Comparison of ENCODE assay signal across 24 cellular contexts in genomic region chr11:46057489-46057888, GRCh38.
A peak's percentile ranks its signal among the peaks of the same experiment; 100 is the strongest.
DNase-seq lines count a peak whose midpoint lies in the region; ATAC-seq, FAIRE-seq and TF ChIP-seq lines count a peak whose summit lies in the region.
"Had no signal": no experiment of that assay in that cellular context is flagged by ENCODE, and none has a peak within 500 bp of the region (broad histone marks: within the 10 kb centered on the region; RNA-seq: fewer than 3 reads in every experiment).

No MANE protein-coding gene starts in this region.

- WGBS in K562 (ENCODE audit: insufficient coverage, low coverage, missing lambda C conversion rate): 65% methylated on average over 2 of the region's 2 CpGs

- H3K9me3 Mint-ChIP-seq in activated naive CD4-positive, alpha-beta T cell treated with anti-CD3 and anti-CD28 coated beads, Interleukin-2, amount 50 U/mL, for 72 hours: no peaks in the 10 kb centered on the region
- H3K9me3 Mint-ChIP-seq in stimulated activated memory B cell treated with anti-CD40 and anti-IgM and Interleukin-4, amounts not matched to agents 10 μg/mL and 1 μg/mL and 100 μg/mL, for 72 hours: no peaks in the 10 kb centered on the region
- H3K9me3 Mint-ChIP-seq: CD4-positive, alpha-beta T cell had no signal

- no peaks in the 10 kb centered on the region for H3K79me2 ChIP-seq in K562 (ENCODE audit: control insufficient read depth, insufficient read depth, low read length)

- no peak for TF ChIP-seq POLR2A in K562 (conservative IDR thresholded peaks at IDR 0.05)

- peak; percentile 49 to 65 for ATAC-seq in activated naive CD4-positive, alpha-beta T cell treated with anti-CD3 and anti-CD28 coated beads, Interleukin-2, amount 50 U/mL, for 72 hours
- ATAC-seq in K562 (peak; percentile 38; the same call in 1 of the 3 replicates), left colon (no peak), HG03097 (IDR thresholded peaks at IDR 0.05; ENCODE audit: low FRiP score, unreplicated experiment) (no peak)
- no peak for ATAC-seq in stimulated activated memory B cell treated with anti-CD40 and anti-IgM and Interleukin-4, amounts not matched to agents 10 μg/mL and 1 μg/mL and 100 μg/mL, for 72 hours
- ATAC-seq: Right ventricle myocardium inferior had no signal

- H3K9ac ChIP-seq in K562 (ENCODE audit: insufficient read depth in 1 of 2, low read depth in 2 of 2, low read length in 2 of 2): no peak overlapping the region
- H3K9ac ChIP-seq: BLaER1 treated with 17β-estradiol and CSF1 and Interleukin-3, amounts not matched to agents 10 nM and 100 nM had no signal

- in situ Hi-C loops in K562 (cut with MboI): no loop called here

- no peak overlapping the region for H3K27ac Mint-ChIP-seq in activated naive CD4-positive, alpha-beta T cell treated with anti-CD3 and anti-CD28 coated beads, Interleukin-2, amount 50 U/mL, for 72 hours
- peak overlapping the region; percentile 27 for H3K27ac Mint-ChIP-seq in stimulated activated memory B cell treated with anti-CD40 and anti-IgM and Interleukin-4, amounts not matched to agents 10 μg/mL and 1 μg/mL and 100 μg/mL, for 72 hours
- H3K27ac Mint-ChIP-seq: CD4-positive, alpha-beta T cell had no signal

- H3K9me1 ChIP-seq in K562 (ENCODE audit: control insufficient read depth, insufficient read depth, low read length): no peaks in the 10 kb centered on the region

- no peak for FAIRE-seq in K562 (lab: Jason Lieb, UNC)
- FAIRE-seq: A204.1, D721Med, GM18507 had no signal

- DNase-seq in activated naive CD4-positive, alpha-beta T cell treated with anti-CD3 and anti-CD28 coated beads, Interleukin-2, amount 50 U/mL, for 72 hours (ENCODE audit: low spot score in 2 of 2): no peak
- DNase-seq in activated naive CD4-positive, alpha-beta T cell treated with anti-CD3 and anti-CD28 coated beads, Interleukin-2, amount 50 U/mL, for 16 hours: no peak
- DNase-seq in K562 (ENCODE audit: extremely low read depth in 1 of 4, low spot score in 3 of 4) (no peak), left colon (no peak), medulla oblongata (ENCODE audit: extremely low spot score) (no peak)
- DNase-seq: AML-193; CD4-positive, alpha-beta T cell; Karpas-422; NCI-H1092; NCI-H1417 treated with DMSO at 0.1 percent for 48 hours; NCI-H1694 treated with DMSO at 0.1 percent for 48 hours; NCI-H2081; NCI-H2227 treated with DMSO at 0.1 percent for 48 hours; NCI-H526 treated with DMSO at 0.1 percent for 48 hours; PC-9 had no signal

- H3K27me3 Mint-ChIP-seq in stimulated activated memory B cell treated with anti-CD40 and anti-IgM and Interleukin-4, amounts not matched to agents 10 μg/mL and 1 μg/mL and 100 μg/mL, for 72 hours: no peaks in the 10 kb centered on the region
- H3K27me3 Mint-ChIP-seq: CD4-positive, alpha-beta T cell had no signal

- CTCF ChIA-PET in HEK293 (lab: Yijun Ruan, JAX) (interaction anchor here (1.9 kb wide), 1 partner anchor 51 kb away, joined by 6 read pairs; no protein-coding TSS in a partner anchor), K562 (lab: Yijun Ruan, JAX; ENCODE audit: low intra/inter-chr PET ratio) (no interaction called here)

- H3K4me3 Mint-ChIP-seq in stimulated activated memory B cell treated with anti-CD40 and anti-IgM and Interleukin-4, amounts not matched to agents 10 μg/mL and 1 μg/mL and 100 μg/mL, for 72 hours: no peak overlapping the region
- H3K4me3 Mint-ChIP-seq: CD4-positive, alpha-beta T cell had no signal

- H3K36me3 Mint-ChIP-seq in activated naive CD4-positive, alpha-beta T cell treated with anti-CD3 and anti-CD28 coated beads, Interleukin-2, amount 50 U/mL, for 72 hours: peaks cover 0 to 6% of the 10 kb centered on the region in 2 donors
- peaks cover 37% of the 10 kb centered on the region for H3K36me3 Mint-ChIP-seq in stimulated activated memory B cell treated with anti-CD40 and anti-IgM and Interleukin-4, amounts not matched to agents 10 μg/mL and 1 μg/mL and 100 μg/mL, for 72 hours

- no peak for TF ChIP-seq RAD21 in K562 (CRISPR knock-in tag; conservative IDR thresholded peaks at IDR 0.05 in 1 of 2, IDR thresholded peaks at IDR 0.05 in 1 of 2)

- no peaks in the 10 kb centered on the region for H3K36me3 ChIP-seq in HEK293 (ENCODE audit: control insufficient read depth in 2 of 2, insufficient read depth in 1 of 2, low read length in 2 of 2)
- H3K36me3 ChIP-seq in K562 (ENCODE audit: control insufficient read depth, insufficient read depth, low read length): no peaks in the 10 kb centered on the region
- H3K36me3 ChIP-seq: SJSA1 had no signal

- no peak overlapping the region for H2AFZ ChIP-seq in K562 (ENCODE audit: low read depth, low read length)
- H2AFZ ChIP-seq: PC-9 had no signal

- peaks cover 22% of the 10 kb centered on the region for H3K4me1 Mint-ChIP-seq in stimulated activated memory B cell treated with anti-CD40 and anti-IgM and Interleukin-4, amounts not matched to agents 10 μg/mL and 1 μg/mL and 100 μg/mL, for 72 hours

- BruUV-seq in K562 (replicated peaks; lab: Mats Ljungman, UMichigan): no TSS peak

- no peaks in the 10 kb centered on the region for H3K9me3 ChIP-seq in HEK293 (ENCODE audit: control insufficient read depth, insufficient read depth, low read depth, low read length)
- H3K9me3 ChIP-seq in K562 (replicated peaks; ENCODE audit: control insufficient read depth, insufficient read depth, low read depth, low read length): no peaks in the 10 kb centered on the region
- H3K9me3 ChIP-seq: SJSA1 had no signal

- no peaks in the 10 kb centered on the region for H4K20me1 ChIP-seq in K562 (replicated peaks; ENCODE audit: control insufficient read depth, insufficient read depth, low read length)

- intact Hi-C loops in K562 (cut with micrococcal nuclease): no loop called here
- intact Hi-C loops in left colon (cut with DNase I, micrococcal nuclease): no loop called here

- no peak for TF ChIP-seq CTCF in HEK293 (tag by site-specific recombination; IDR thresholded peaks at IDR 0.05)
- no peak for TF ChIP-seq CTCF in K562 (IDR thresholded peaks at IDR 0.05 in 2 of 3, conservative IDR thresholded peaks at IDR 0.05 in 1 of 3; ENCODE audit: insufficient read depth in 2 of 3, low read depth in 1 of 3, low read length in 3 of 3)

- POLR2A ChIA-PET in HEK293 (lab: Yijun Ruan, JAX) (no interaction called here), K562 (lab: Yijun Ruan, JAX) (interaction anchor here (0.6 to 1.3 kb wide), 3 partner anchors 9 to 62 kb away, joined by 3 to 4 read pairs (median 3); no protein-coding TSS in a partner anchor)

- H3K27ac ChIP-seq in HEK293 (ENCODE audit: extremely low read depth, low read depth, low read length) (no peak overlapping the region), K562 (ENCODE audit: extremely low read depth, low read depth, low read length) (no peak overlapping the region)
- H3K27ac ChIP-seq: BLaER1 treated with 17β-estradiol and CSF1 and Interleukin-3, amounts not matched to agents 10 nM and 100 nM; PC-9; SJSA1 had no signal

- no peak overlapping the region for H3K4me2 ChIP-seq in K562 (ENCODE audit: insufficient read depth, low read length)
- H3K4me2 ChIP-seq: BLaER1 treated with 17β-estradiol and CSF1 and Interleukin-3, amounts not matched to agents 10 nM and 100 nM; PC-9 had no signal

- H3K4me3 ChIP-seq in HEK293 (ENCODE audit: low read depth, low read length) (no peak overlapping the region), K562 (no peak overlapping the region)
- H3K4me3 ChIP-seq: BLaER1 treated with 17β-estradiol and CSF1 and Interleukin-3, amounts not matched to agents 10 nM and 100 nM; PC-9; SJSA1 had no signal

- H3K4me1 ChIP-seq in HEK293 (ENCODE audit: control insufficient read depth, insufficient read depth, low read length): peaks cover 4% of the 10 kb centered on the region; the same call in 1 of the 2 replicates
- H3K4me1 ChIP-seq in K562 (replicated peaks in 1 of 2; ENCODE audit: control insufficient read depth in 2 of 2, insufficient read depth in 2 of 2, low read length in 2 of 2): peaks cover 0 to 3% of the 10 kb centered on the region in 2 experiments; a peak in 1 of 5 replicates
- H3K4me1 ChIP-seq: BLaER1 treated with 17β-estradiol and CSF1 and Interleukin-3, amounts not matched to agents 10 nM and 100 nM; SJSA1 had no signal

- no peaks in the 10 kb centered on the region for H3K27me3 ChIP-seq in K562 (ENCODE audit: control insufficient read depth in 2 of 2, insufficient read depth in 2 of 2, low read length in 2 of 2)
- H3K27me3 ChIP-seq: BLaER1 treated with 17β-estradiol and CSF1 and Interleukin-3, amounts not matched to agents 10 nM and 100 nM; SJSA1 had no signal

- no peak for TF ChIP-seq EP300 in K562 (IDR thresholded peaks at IDR 0.05; ENCODE audit: low read length)

TF ChIP-seq in HEK293, 187 proteins besides CTCF, POLR2A, EP300 and RAD21:
- no peak for TF ChIP-seq ZNF311 (tag by site-specific recombination; IDR thresholded peaks at IDR 0.05; ENCODE audit: borderline replicate concordance)
- TF ChIP-seq PRDM6 (tag by site-specific recombination; IDR thresholded peaks at IDR 0.05): peak; percentile 47; the same call in 1 of the 2 replicates

TF ChIP-seq in K562, 482 proteins besides CTCF, POLR2A, EP300 and RAD21:
- TF ChIP-seq ETS2 (tag; IDR thresholded peaks at IDR 0.05; ENCODE audit: borderline replicate concordance, poor library complexity, severe bottlenecking) (no peak), ZBTB7A (IDR thresholded peaks at IDR 0.05; ENCODE audit: borderline replicate concordance, control insufficient read depth, low read depth, low read length) (no peak), ZNF311 (CRISPR knock-in tag; IDR thresholded peaks at IDR 0.05) (no peak), RCOR1 (IDR thresholded peaks at IDR 0.05; ENCODE audit: borderline replicate concordance in 1 of 2, low read depth in 2 of 2, low read length in 2 of 2) (no peak), NR4A1 (CRISPR knock-in tag; IDR thresholded peaks at IDR 0.05) (no peak), NR4A1 (tag; IDR thresholded peaks at IDR 0.05) (no peak), NR2F6 (CRISPR knock-in tag; IDR thresholded peaks at IDR 0.05) (no peak), KLF13 (tag; IDR thresholded peaks at IDR 0.05; ENCODE audit: borderline replicate concordance, low read depth) (no peak), SIN3B (IDR thresholded peaks at IDR 0.05; ENCODE audit: low read depth) (no peak), ZNF124 (CRISPR knock-in tag; IDR thresholded peaks at IDR 0.05) (no peak), THAP7 (CRISPR knock-in tag; IDR thresholded peaks at IDR 0.05) (no peak), NCOA2 (IDR thresholded peaks at IDR 0.05; ENCODE audit: partially characterized antibody in 2 of 2) (no peak), ZNF408 (CRISPR knock-in tag; IDR thresholded peaks at IDR 0.05; ENCODE audit: low read depth) (no peak), SMAD4 (CRISPR knock-in tag; conservative IDR thresholded peaks at IDR 0.05) (no peak), ZNF23 (CRISPR knock-in tag; IDR thresholded peaks at IDR 0.05) (no peak)

Comparison
In these comparisons a context has a peak if more than half of its experiments do, and no peak if none do; other contexts are left out.
1. ATAC-seq: peak in activated naive CD4-positive, alpha-beta T cell treated with anti-CD3 and anti-CD28 coated beads, Interleukin-2, amount 50 U/mL, for 72 hours (2 of 2) and K562 (single experiment); none in stimulated activated memory B cell treated with anti-CD40 and anti-IgM and Interleukin-4, amounts not matched to agents 10 μg/mL and 1 μg/mL and 100 μg/mL, for 72 hours (single experiment), left colon (single experiment) and HG03097 (single experiment).